In genomic region chr9:136536051-136536720, GRCh38 we compare ENCODE assay signal across 26 cellular contexts.
"Had no signal": no experiment of that assay in that cellular context is flagged by ENCODE, and none has a peak within 500 bp of the region (broad histone marks: within the 10 kb centered on the region; RNA-seq: fewer than 3 reads in every experiment).

No MANE protein-coding gene starts in this region.

- H3K36me3 Mint-ChIP-seq: type B pancreatic cell had no signal

- H3K27me3 Mint-ChIP-seq: progenitor cell of endocrine pancreas; stimulated activated naive CD8-positive, alpha-beta T cell treated with anti-CD3 and anti-CD28 coated beads, Interleukin-15, Interleukin-2, amounts not matched to agents 100 ng/mL and 50 ng/mL, for 24 hours; type B pancreatic cell had no signal

- H3K9me3 ChIP-seq: ovary, sigmoid colon, uterus had no signal

- H3K4me3 ChIP-seq: ovary, sigmoid colon, uterus had no signal

- H3K9me3 Mint-ChIP-seq: nephron; stimulated activated effector memory CD8-positive, alpha-beta T cell treated with anti-CD3 and anti-CD28 coated beads, Interleukin-12 subunit alpha, Interleukin-12 subunit beta, amount 100 ng/mL, for 72 hours; stimulated activated naive CD8-positive, alpha-beta T cell treated with anti-CD3 and anti-CD28 coated beads, Interleukin-15, Interleukin-2, amounts not matched to agents 100 ng/mL and 50 ng/mL, for 24 hours; T-helper 2 cell treated with Interferon-gamma antibody and Interleukin-4, amounts not matched to agents 5 μg/mL and 100 μg/mL, for 36 hours; type B pancreatic cell had no signal

- H3K27ac ChIP-seq: brain microvascular endothelial cell, epithelial cell of prostate, ovary, sigmoid colon, uterus had no signal

- DNase-seq: activated CD4-positive, alpha-beta T cell treated with anti-CD3 and anti-CD28 coated beads for 4 hours; activated CD4-positive, alpha-beta T cell treated with anti-CD3 and anti-CD28 coated beads, Interleukin-2, amount 50 U/mL, for 4 hours; activated CD8-positive, alpha-beta memory T cell treated with anti-CD3 and anti-CD28 coated beads for 24 hours; activated effector memory CD4-positive, alpha-beta T cell treated with Interleukin-2 at 50 U/mL for 16 hours; activated naive CD4-positive, alpha-beta T cell treated with Interleukin-2 at 50 U/mL for 16 hours; amniotic stem cell; brain microvascular endothelial cell; caudate nucleus; left ventricle myocardium superior; mammary epithelial cell; ovary; sigmoid colon; small intestine; stimulated activated CD4-positive, alpha-beta T cell treated with anti-CD3 and anti-CD28 coated beads, Interleukin-4, amount 100 ng/mL, for 24 hours; T-helper 1 cell; uterus had no signal

- ATAC-seq: left ventricle myocardium superior; stimulated activated effector memory CD8-positive, alpha-beta T cell treated with anti-CD3 and anti-CD28 coated beads, Interleukin-12 subunit alpha, Interleukin-12 subunit beta, amount 100 ng/mL, for 72 hours had no signal

- H3K27ac Mint-ChIP-seq: nephron; stimulated activated naive CD8-positive, alpha-beta T cell treated with anti-CD3 and anti-CD28 coated beads, Interleukin-15, Interleukin-2, amounts not matched to agents 100 ng/mL and 50 ng/mL, for 24 hours; type B pancreatic cell had no signal

- FAIRE-seq: astrocyte, frontal cortex, islet of Langerhans, small intestine had no signal

- H3K36me3 ChIP-seq: ovary, uterus had no signal

- H3K27me3 ChIP-seq: brain microvascular endothelial cell, ovary, sigmoid colon, uterus had no signal

- H3K4me3 Mint-ChIP-seq: nephron; stimulated activated naive CD8-positive, alpha-beta T cell treated with anti-CD3 and anti-CD28 coated beads, Interleukin-15, Interleukin-2, amounts not matched to agents 100 ng/mL and 50 ng/mL, for 24 hours; type B pancreatic cell had no signal
